21 cellular contexts compared by ENCODE assay signal in genomic region chr3:69031635-69032034, GRCh38. TPM values are rescaled to one million over a fixed set of nuclear protein-coding genes. Genes with fewer than 3 reads are reported as not detected.
DNase-seq lines count a peak whose midpoint lies in the region; ATAC-seq, FAIRE-seq and TF ChIP-seq lines count a peak whose summit lies in the region.
"Had no signal": no experiment of that assay in that cellular context is flagged by ENCODE, and none has a peak within 500 bp of the region (broad histone marks: within the 10 kb centered on the region; RNA-seq: fewer than 3 reads in every experiment).

No MANE protein-coding gene starts in this region.

- ATAC-seq in PC-3 (no peak), HG03469 (IDR thresholded peaks at IDR 0.05; ENCODE audit: unreplicated experiment) (no peak)
- ATAC-seq: GM23338, HepG2 had no signal

- FAIRE-seq in keratinocyte (lab: Jason Lieb, UNC): no peak
- FAIRE-seq: HepG2 had no signal

- H2AFZ ChIP-seq in PC-3 (ENCODE audit: low read length): no peak overlapping the region
- H2AFZ ChIP-seq in keratinocyte (ENCODE audit: control insufficient read depth, low read length): no peak overlapping the region
- H2AFZ ChIP-seq: GM23338, PC-9 had no signal

- H3K36me3 ChIP-seq in PC-3 (ENCODE audit: low read depth, low read length): peaks cover 8% of the 10 kb centered on the region
- H3K36me3 ChIP-seq in brain microvascular endothelial cell (replicated peaks): peaks cover 51% of the 10 kb centered on the region
- peaks cover 17 to 18% of the 10 kb centered on the region in 2 experiments for H3K36me3 ChIP-seq in keratinocyte (ENCODE audit: control insufficient read depth in 2 of 2, extremely low read depth in 1 of 2, insufficient read depth in 2 of 2, low read length in 2 of 2)
- peaks cover 65 to 99% (median 98%) of the 10 kb centered on the region in 4 donors for H3K36me3 ChIP-seq in stomach

- H4K20me1 ChIP-seq in PC-3 (ENCODE audit: low read length) (no peaks in the 10 kb centered on the region), keratinocyte (ENCODE audit: control insufficient read depth, extremely low read depth, insufficient read depth, low read length) (no peaks in the 10 kb centered on the region)

- H3K9me1 ChIP-seq in keratinocyte (ENCODE audit: control insufficient read depth, extremely low read depth, insufficient read depth, low read length): no peaks in the 10 kb centered on the region

- no peaks in the 10 kb centered on the region for H3K27me3 ChIP-seq in PC-3 (ENCODE audit: low read length)
- no peaks in the 10 kb centered on the region for H3K27me3 ChIP-seq in brain microvascular endothelial cell (replicated peaks)
- H3K27me3 ChIP-seq in keratinocyte (ENCODE audit: control insufficient read depth, extremely low read depth, insufficient read depth, low read length): no peaks in the 10 kb centered on the region
- no peaks in the 10 kb centered on the region for H3K27me3 ChIP-seq in stomach
- H3K27me3 ChIP-seq: BE2C, SJSA1 had no signal

- H3K27ac ChIP-seq in PC-3 (ENCODE audit: low read length) (peak overlapping the region; percentile 89), brain microvascular endothelial cell (peak overlapping the region; percentile 77), keratinocyte (ENCODE audit: control insufficient read depth, insufficient read depth, low read length) (peak overlapping the region; percentile 9), stomach (no peak overlapping the region)
- H3K27ac ChIP-seq: PC-9, SJSA1 had no signal

- dilution Hi-C loops in keratinocyte (cut with MboI; ENCODE audit: extremely low pct_ligation_motif_present, low sequenced_read_pairs): no loop called here

- no peaks in the 10 kb centered on the region for H3K9me3 ChIP-seq in PC-3 (ENCODE audit: low read length)
- no peaks in the 10 kb centered on the region for H3K9me3 ChIP-seq in keratinocyte (ENCODE audit: control insufficient read depth, low read depth, low read length)
- H3K9me3 ChIP-seq in stomach: no peaks in the 10 kb centered on the region
- H3K9me3 ChIP-seq: BE2C, SJSA1 had no signal

- H3K9ac ChIP-seq in PC-3 (ENCODE audit: low read length) (peak overlapping the region; percentile 13; the same call in 1 of the 2 replicates), keratinocyte (ENCODE audit: control insufficient read depth, extremely low read depth, insufficient read depth, low read length) (no peak overlapping the region)

- intact Hi-C loops in PC-3 (cut with micrococcal nuclease): no loop called here
- intact Hi-C loops in stomach (cut with DNase I; ENCODE audit: low total_unique reads): no loop called here

- no peak overlapping the region for H3K4me3 Mint-ChIP-seq in endothelial cell (ENCODE audit: unreplicated experiment)
- H3K4me3 Mint-ChIP-seq: CD4-positive, CD25-positive, alpha-beta regulatory T cell; GM23338 had no signal

- H3K36me3 Mint-ChIP-seq in endothelial cell (ENCODE audit: low read depth, unreplicated experiment): peaks cover 35% of the 10 kb centered on the region

- 75 to 88% (median 82%) methylated on average over 1 of the region's 1 CpG for WGBS in stomach, 5 donors

- H3K9me3 Mint-ChIP-seq in endothelial cell (ENCODE audit: unreplicated experiment): no peaks in the 10 kb centered on the region
- H3K9me3 Mint-ChIP-seq: CD4-positive, CD25-positive, alpha-beta regulatory T cell; GM23338 had no signal

- no TSS peak for BruUV-seq in PC-3 (replicated peaks; lab: Mats Ljungman, UMichigan)

- H3K4me1 Mint-ChIP-seq in endothelial cell (ENCODE audit: unreplicated experiment): no peaks in the 10 kb centered on the region
- H3K4me1 Mint-ChIP-seq: GM23338 had no signal

- H3F3A ChIP-seq in PC-3 (ENCODE audit: low read length, unreplicated experiment): no peaks in the 10 kb centered on the region

- TF ChIP-seq EP300 in stomach (IDR thresholded peaks at IDR 0.05): no peak

- TF ChIP-seq POLR2A in stomach (IDR thresholded peaks at IDR 0.05): no peak

- CTCF ChIA-PET in PC-3 (lab: Charles Lee): no interaction called here

- peak overlapping the region; percentile 23; the same call in 1 of the 2 replicates for H3K4me2 ChIP-seq in PC-3 (ENCODE audit: low read length)
- no peak overlapping the region for H3K4me2 ChIP-seq in keratinocyte (ENCODE audit: control insufficient read depth, extremely low read depth, insufficient read depth, low read depth, low read length)
- H3K4me2 ChIP-seq: GM23338, PC-9 had no signal

- H3K27me3 Mint-ChIP-seq in endothelial cell (ENCODE audit: unreplicated experiment): no peaks in the 10 kb centered on the region
- H3K27me3 Mint-ChIP-seq: CD4-positive, CD25-positive, alpha-beta regulatory T cell had no signal

- peak; percentile 27 for DNase-seq in EH (ENCODE audit: low read depth)
- no peak for DNase-seq in PC-3
- DNase-seq in brain microvascular endothelial cell: no peak
- no peak for DNase-seq in keratinocyte (ENCODE audit: low read depth, low spot score)
- no peak for DNase-seq in stomach
- DNase-seq in cerebellar nuclear complex (lab: John Stamatoyannopoulos, UW): no peak
- DNase-seq in endothelial cell (ENCODE audit: low spot score): no peak
- DNase-seq: BE2C; CD4-positive, CD25-positive, alpha-beta regulatory T cell; COR-L47; DMS 273 treated with DMSO at 0.1 percent for 48 hours; DND-41; GF-D8; KBM-7; MV-4-11; NCI-H1694 treated with DMSO at 0.1 percent for 48 hours; PC-9 had no signal

- in situ Hi-C loops in brain microvascular endothelial cell (cut with HindIII; ENCODE audit: low pct_ligation_motif_present, low sequenced_read_pairs): no loop called here

- H3K4me3 ChIP-seq in PC-3 (ENCODE audit: low read length) (no peak overlapping the region), brain microvascular endothelial cell (ENCODE audit: low read depth, low read length) (no peak overlapping the region), keratinocyte (ENCODE audit: control insufficient read depth in 2 of 3, extremely low read depth in 1 of 3, insufficient read depth in 2 of 3, low read depth in 1 of 3, low read length in 3 of 3) (no peak overlapping the region), stomach (no peak overlapping the region)
- H3K4me3 ChIP-seq: GM23338, PC-9, SJSA1 had no signal

- no peaks in the 10 kb centered on the region for H3K79me2 ChIP-seq in PC-3 (ENCODE audit: low read length)
- no peaks in the 10 kb centered on the region for H3K79me2 ChIP-seq in keratinocyte (ENCODE audit: control insufficient read depth, insufficient read depth, low read length)

- H3K4me1 ChIP-seq in PC-3 (ENCODE audit: insufficient read depth, low read length): peaks cover 30% of the 10 kb centered on the region
- H3K4me1 ChIP-seq in keratinocyte (ENCODE audit: control insufficient read depth, extremely low read depth, insufficient read depth, low read length): no peaks in the 10 kb centered on the region
- no peaks in the 10 kb centered on the region for H3K4me1 ChIP-seq in stomach
- H3K4me1 ChIP-seq: BE2C, SJSA1 had no signal

- TF ChIP-seq CTCF in PC-3 (conservative IDR thresholded peaks at IDR 0.05; ENCODE audit: low read depth, low read length): no peak
- no peak for TF ChIP-seq CTCF in brain microvascular endothelial cell (IDR thresholded peaks at IDR 0.05; ENCODE audit: low read depth, low read length, missing control alignments)
- TF ChIP-seq CTCF in keratinocyte (optimal IDR thresholded peaks at IDR 0.05 in 1 of 3, IDR thresholded peaks at IDR 0.05 in 1 of 3, conservative IDR thresholded peaks at IDR 0.05 in 1 of 3; ENCODE audit: extremely low read depth in 1 of 3, insufficient read depth in 2 of 3, low read length in 3 of 3): no peak
- TF ChIP-seq CTCF in stomach (IDR thresholded peaks at IDR 0.05): no peak
- TF ChIP-seq CTCF in endothelial cell (IDR thresholded peaks at IDR 0.05; ENCODE audit: unreplicated experiment): no peak

- H3K9me2 ChIP-seq in PC-3 (replicated peaks; ENCODE audit: low read length): no peaks in the 10 kb centered on the region

- no peak overlapping the region for H3K27ac Mint-ChIP-seq in endothelial cell (ENCODE audit: unreplicated experiment)
- H3K27ac Mint-ChIP-seq: GM23338 had no signal

- POLR2A ChIA-PET in PC-3 (lab: Charles Lee; ENCODE audit: unreplicated experiment): no interaction called here

RNA-seq across cellular contexts. Expression of gene EOGT, which starts 18.2 kb away (rescaled TPM):
- 5.2 and 8.3 TPM in 2 replicates for total RNA-seq in PC-3 (2014; rRNA removed)
- 23.4 to 39.0 TPM (median 35.5 TPM) in 3 replicates for polyA plus RNA-seq in keratinocyte
- 13.7 TPM for polyA plus RNA-seq in keratinocyte (2011; ENCODE audit: low read depth)
- polyA plus RNA-seq in keratinocyte (2011; cell fraction: cytosol; rRNA removed): 16.3 and 30.1 TPM in 2 replicates
- polyA plus RNA-seq in keratinocyte (2011; cell fraction: nucleus; rRNA removed): 50.9 and 60.1 TPM in 2 replicates
- polyA plus RNA-seq in keratinocyte (2012; ENCODE audit: low replicate concordance): 11.3 and 35.8 TPM in 2 replicates
- 27.9 to 59.3 TPM (median 32.2 TPM) in 3 replicates for polyA minus RNA-seq in keratinocyte
- polyA minus RNA-seq in keratinocyte (2011; cell fraction: cytosol; rRNA and poly(A)+ RNA removed): 32.4 TPM
- polyA minus RNA-seq in keratinocyte (2011; cell fraction: nucleus; rRNA and poly(A)+ RNA removed): 53.7 and 98.0 TPM in 2 replicates
- total RNA-seq in stomach: 10 to 100 TPM in 4 of 5 donors, 1 to 10 TPM in 1; 4.6 to 80.5 (median 44.2) TPM
- 10 to 100 TPM in 1 of 3 donors, 1 to 10 TPM in 2; 7.1 to 17.4 (median 7.2) TPM for polyA plus RNA-seq in stomach
- total RNA-seq in endothelial cell (ENCODE audit: unreplicated experiment): 165 TPM

RNA-seq across cellular contexts. Expression of gene TMF1, which starts 20.5 kb away (rescaled TPM):
- total RNA-seq in PC-3 (2014; rRNA removed) (6.4 and 7.2 TPM in 2 replicates), stomach (10 to 100 TPM; 12.2 to 53.8 (median 33.6) TPM), endothelial cell (ENCODE audit: unreplicated experiment) (18.1 TPM)
- polyA plus RNA-seq in keratinocyte (8.5 to 13.7 TPM (median 9.6 TPM) in 3 replicates), stomach (1 to 10 TPM; 6.0 to 7.5 (median 6.3) TPM)
- polyA plus RNA-seq in keratinocyte (2011; ENCODE audit: low read depth): 51.5 TPM
- polyA plus RNA-seq in keratinocyte (2011; cell fraction: cytosol; rRNA removed): 6.0 and 9.1 TPM in 2 replicates
- 10.6 and 14.8 TPM in 2 replicates for polyA plus RNA-seq in keratinocyte (2011; cell fraction: nucleus; rRNA removed)
- polyA plus RNA-seq in keratinocyte (2012; ENCODE audit: low replicate concordance): 14.8 and 15.6 TPM in 2 replicates
- 1.7 to 12.6 TPM (median 12.0 TPM) in 3 replicates for polyA minus RNA-seq in keratinocyte
- 7.3 TPM for polyA minus RNA-seq in keratinocyte (2011; cell fraction: cytosol; rRNA and poly(A)+ RNA removed)
- polyA minus RNA-seq in keratinocyte (2011; cell fraction: nucleus; rRNA and poly(A)+ RNA removed): 13.9 and 26.9 TPM in 2 replicates

RNA-seq across cellular contexts. Expression of gene UBA3, which starts 48.5 kb away (rescaled TPM):
- total RNA-seq in PC-3 (2014; rRNA removed): 27.5 and 40.2 TPM in 2 replicates
- 72.0 to 125 TPM (median 81.7 TPM) in 3 replicates for polyA plus RNA-seq in keratinocyte
- polyA plus RNA-seq in keratinocyte (2011; ENCODE audit: low read depth): 35.4 TPM
- polyA plus RNA-seq in keratinocyte (2011; cell fraction: cytosol; rRNA removed): 50.4 and 100 TPM in 2 replicates
- 95.3 and 116 TPM in 2 replicates for polyA plus RNA-seq in keratinocyte (2011; cell fraction: nucleus; rRNA removed)
- 44.4 and 66.0 TPM in 2 replicates for polyA plus RNA-seq in keratinocyte (2012; ENCODE audit: low replicate concordance)
- 13.0 to 45.9 TPM (median 30.9 TPM) in 3 replicates for polyA minus RNA-seq in keratinocyte
- 38.8 TPM for polyA minus RNA-seq in keratinocyte (2011; cell fraction: cytosol; rRNA and poly(A)+ RNA removed)
- 30.7 and 47.9 TPM in 2 replicates for polyA minus RNA-seq in keratinocyte (2011; cell fraction: nucleus; rRNA and poly(A)+ RNA removed)
- total RNA-seq in stomach: 10 to 100 TPM; 44.3 to 99.3 (median 64.6) TPM
- polyA plus RNA-seq in stomach: 10 to 100 TPM; 33.4 to 34.4 (median 33.5) TPM
- 58.9 TPM for total RNA-seq in endothelial cell (ENCODE audit: unreplicated experiment)

RNA-seq across cellular contexts. Expression of gene ARL6IP5, which starts 53.1 kb away (rescaled TPM):
- 18.8 and 25.4 TPM in 2 replicates for total RNA-seq in PC-3 (2014; rRNA removed)
- 87.2 to 113 TPM (median 112 TPM) in 3 replicates for polyA plus RNA-seq in keratinocyte
- 29.2 TPM for polyA plus RNA-seq in keratinocyte (2011; ENCODE audit: low read depth)
- 74.3 and 129 TPM in 2 replicates for polyA plus RNA-seq in keratinocyte (2011; cell fraction: cytosol; rRNA removed)
- polyA plus RNA-seq in keratinocyte (2011; cell fraction: nucleus; rRNA removed): 109 and 146 TPM in 2 replicates
- polyA plus RNA-seq in keratinocyte (2012; ENCODE audit: low replicate concordance): 44.6 and 78.4 TPM in 2 replicates
- polyA minus RNA-seq in keratinocyte: 46.8 to 105 TPM (median 86.8 TPM) in 3 replicates
- 81.7 TPM for polyA minus RNA-seq in keratinocyte (2011; cell fraction: cytosol; rRNA and poly(A)+ RNA removed)
- polyA minus RNA-seq in keratinocyte (2011; cell fraction: nucleus; rRNA and poly(A)+ RNA removed): 43.5 and 73.1 TPM in 2 replicates
- total RNA-seq in stomach: 10 to 100 TPM; 13.4 to 74.2 (median 47.3) TPM
- polyA plus RNA-seq in stomach: 10 to 100 TPM; 32.2 to 60.7 (median 51.0) TPM
- total RNA-seq in endothelial cell (ENCODE audit: unreplicated experiment): 86.2 TPM

Comparison
In these comparisons a context has a peak if more than half of its experiments do, and no peak if none do; other contexts are left out.
1. H3K27ac ChIP-seq: peak in PC-3 (single experiment), brain microvascular endothelial cell (single experiment) and keratinocyte (single experiment); none in stomach (0 of 5).